15 cellular contexts compared by ENCODE assay signal in the genomic region with DNA sequence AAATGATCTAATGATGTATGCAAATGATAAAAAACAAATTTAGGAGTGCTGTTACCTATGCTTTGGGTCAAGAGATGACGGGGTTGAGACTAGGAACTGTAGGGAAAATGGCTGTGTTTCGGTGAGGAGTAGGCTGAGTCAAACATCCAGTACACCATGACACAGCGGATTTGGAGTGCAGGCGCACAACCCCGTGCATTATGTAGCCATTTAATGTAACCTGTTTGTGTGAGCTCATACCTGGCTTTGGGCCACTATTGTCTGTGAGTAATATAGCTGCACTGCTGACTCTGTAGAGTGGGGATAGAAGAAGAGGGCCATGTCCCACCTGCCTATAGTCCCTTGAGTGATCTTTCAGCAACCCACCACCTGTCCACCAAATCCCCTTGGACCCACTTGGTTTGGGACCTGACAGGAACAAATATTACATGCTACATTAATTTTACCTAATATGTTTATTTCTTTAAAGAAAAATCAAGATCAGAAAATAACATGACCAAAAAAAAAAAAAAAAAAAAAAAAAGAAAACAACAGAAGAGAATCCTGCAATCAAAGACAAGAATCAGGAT.
DNase-seq lines count a peak whose midpoint lies in the region; ATAC-seq and TF ChIP-seq lines count a peak whose summit lies in the region.
"Had no signal": no experiment of that assay in that cellular context is flagged by ENCODE, and none has a peak within 500 bp of the region (broad histone marks: within the 10 kb centered on the region; RNA-seq: fewer than 3 reads in every experiment).

No MANE protein-coding gene starts in this region.

- H3K27ac ChIP-seq in GM23338 (ENCODE audit: low read depth) (no peak overlapping the region), heart right ventricle (no peak overlapping the region), trophoblast cell (ENCODE audit: low read depth, low read length) (no peak overlapping the region)
- H3K27ac ChIP-seq: 22Rv1, Peyer's patch had no signal

- no peak for ATAC-seq in GM23338
- no peak for ATAC-seq in heart right ventricle
- no peak for ATAC-seq in left ventricle myocardium superior
- ATAC-seq: natural killer cell had no signal

- H4K91ac ChIP-seq in trophoblast cell (ENCODE audit: low read depth, low read length) = no peak overlapping the region

- H3K4me1 ChIP-seq in GM23338 (ENCODE audit: insufficient read depth) = no peaks in the 10 kb centered on the region
- H3K4me1 ChIP-seq in heart right ventricle = no peaks in the 10 kb centered on the region
- no peaks in the 10 kb centered on the region for H3K4me1 ChIP-seq in trophoblast cell (ENCODE audit: control insufficient read depth in 1 of 2, insufficient read depth in 2 of 2, low read length in 2 of 2)
- H3K4me1 ChIP-seq: Peyer's patch had no signal

- 92 to 95% methylated on average over 5 of the region's 5 CpGs for WGBS in heart right ventricle, 2 donors
- no CpG with 5 or more reads among the region's 5 CpGs for WGBS in trophoblast cell (ENCODE audit: extremely low coverage, insufficient coverage, insufficient read length)

- no peak overlapping the region for H3K23ac ChIP-seq in trophoblast cell (ENCODE audit: low read length)

- H3K36me3 ChIP-seq in GM23338 (ENCODE audit: insufficient read depth) (peaks cover 17% of the 10 kb centered on the region), heart right ventricle (no peaks in the 10 kb centered on the region), trophoblast cell (ENCODE audit: control insufficient read depth in 1 of 2, insufficient read depth in 2 of 2, low read length in 2 of 2) (no peaks in the 10 kb centered on the region)
- H3K36me3 ChIP-seq: Peyer's patch had no signal

- no peak overlapping the region for H2AFZ ChIP-seq in GM23338
- H2AFZ ChIP-seq in trophoblast cell (ENCODE audit: insufficient read depth, low read length, poor library complexity) = no peak overlapping the region

- no peak for TF ChIP-seq CTCF in GM23338 (conservative IDR thresholded peaks at IDR 0.05; ENCODE audit: low read depth in 2 of 2)
- no peak for TF ChIP-seq CTCF in fibroblast of mammary gland (conservative IDR thresholded peaks at IDR 0.05; ENCODE audit: control insufficient read depth, insufficient read depth, low read depth, low read length)
- no peak for TF ChIP-seq CTCF in heart right ventricle (IDR thresholded peaks at IDR 0.05)

- intact Hi-C loops in heart right ventricle (cut with DNase I) = no loop called here
- intact Hi-C loops in left ventricle myocardium superior (cut with micrococcal nuclease) = no loop called here

- no peaks in the 10 kb centered on the region for H3K79me1 ChIP-seq in trophoblast cell (ENCODE audit: low read length)

- H3K27me3 ChIP-seq in GM23338 (ENCODE audit: insufficient read depth) (no peaks in the 10 kb centered on the region), heart right ventricle (no peaks in the 10 kb centered on the region), trophoblast cell (ENCODE audit: insufficient read depth, low read length) (no peaks in the 10 kb centered on the region)
- H3K27me3 ChIP-seq: Peyer's patch had no signal

- no peak overlapping the region for H2BK12ac ChIP-seq in trophoblast cell (ENCODE audit: low read length)

- no peak overlapping the region for H3K14ac ChIP-seq in trophoblast cell (ENCODE audit: low read length)

- H3K79me2 ChIP-seq in GM23338 (replicated peaks; ENCODE audit: insufficient read depth) (no peaks in the 10 kb centered on the region), trophoblast cell (ENCODE audit: control insufficient read depth, insufficient read depth, low read length, poor library complexity) (no peaks in the 10 kb centered on the region)

- H4K8ac ChIP-seq in trophoblast cell (ENCODE audit: low read depth, low read length) = no peak overlapping the region

- no peak overlapping the region for H3K4me3 ChIP-seq in GM23338
- H3K4me3 ChIP-seq in fibroblast of mammary gland (ENCODE audit: control insufficient read depth, low read depth, low read length) = no peak overlapping the region
- H3K4me3 ChIP-seq in heart right ventricle = no peak overlapping the region
- no peak overlapping the region for H3K4me3 ChIP-seq in trophoblast cell (ENCODE audit: low read depth, low read length)
- H3K4me3 ChIP-seq: Peyer's patch had no signal

- no peak overlapping the region for H2BK120ac ChIP-seq in trophoblast cell (ENCODE audit: insufficient read depth, low read length, poor library complexity)

- H3K9me3 ChIP-seq in heart right ventricle (peaks cover 0 to 30% (median 0%) of the 10 kb centered on the region in 11 donors), trophoblast cell (ENCODE audit: insufficient read depth, low read depth, low read length) (peaks cover 4% of the 10 kb centered on the region)
- H3K9me3 ChIP-seq: Peyer's patch had no signal

- H2AK5ac ChIP-seq in trophoblast cell (ENCODE audit: low read length) = no peak overlapping the region

- H3K4me1 Mint-ChIP-seq in GM23338 = no peaks in the 10 kb centered on the region
- H3K4me1 Mint-ChIP-seq: activated B cell treated with CpG ODN at 0.5 μM for 24 hours; activated naive CD8-positive, alpha-beta T cell treated with anti-CD3 and anti-CD28 coated beads for 36 hours; CD4-positive, CD25-positive, alpha-beta regulatory T cell; natural killer cell had no signal

- H3K36me3 Mint-ChIP-seq in GM23338 (ENCODE audit: low read depth) = peaks cover 18% of the 10 kb centered on the region
- H3K36me3 Mint-ChIP-seq: activated naive CD8-positive, alpha-beta T cell treated with anti-CD3 and anti-CD28 coated beads for 36 hours; CD4-positive, CD25-positive, alpha-beta regulatory T cell; natural killer cell had no signal

- H4K20me1 ChIP-seq in GM23338 (replicated peaks; ENCODE audit: insufficient read depth) = no peaks in the 10 kb centered on the region

- H3K18ac ChIP-seq in trophoblast cell (ENCODE audit: low read length) = no peak overlapping the region

- H3K4me2 ChIP-seq in GM23338 = no peak overlapping the region
- no peak overlapping the region for H3K4me2 ChIP-seq in trophoblast cell (ENCODE audit: low read length)

- H3K27ac Mint-ChIP-seq in GM23338 = no peak overlapping the region
- H3K27ac Mint-ChIP-seq: activated B cell treated with CpG ODN at 0.5 μM for 24 hours; activated naive CD8-positive, alpha-beta T cell treated with anti-CD3 and anti-CD28 coated beads for 36 hours; CD4-positive, CD25-positive, alpha-beta regulatory T cell; natural killer cell had no signal

- no peaks in the 10 kb centered on the region for H3F3A ChIP-seq in GM23338 (replicated peaks; ENCODE audit: low read depth)

- H2BK5ac ChIP-seq in trophoblast cell (ENCODE audit: low read depth, low read length, poor library complexity) = no peak overlapping the region

- DNase-seq in DMS 273 (lab: John Stamatoyannopoulos, UW; ENCODE audit: unreplicated experiment) = peak; percentile 22
- no peak for DNase-seq in DMS 273 treated with DMSO at 0.1 percent for 48 hours (lab: John Stamatoyannopoulos, UW)
- peak; percentile 45 for DNase-seq in GM23338 (ENCODE audit: low spot score)
- DNase-seq in NCI-H460 (ENCODE audit: extremely low read depth, low read depth) = peak; percentile 12
- peak; percentile 3 for DNase-seq in fibroblast of mammary gland (ENCODE audit: low read depth)
- no peak for DNase-seq in heart right ventricle
- DNase-seq in trophoblast cell = no peak
- DNase-seq in left ventricle myocardium superior = no peak
- DNase-seq: activated B cell treated with CpG ODN at 0.5 μM for 24 hours; activated naive CD8-positive, alpha-beta T cell treated with anti-CD3 and anti-CD28 coated beads for 36 hours; effector CD8-positive, alpha-beta T cell; natural killer cell; Peyer's patch had no signal

- H3K9me3 Mint-ChIP-seq in GM23338 = peaks cover 38% of the 10 kb centered on the region

- no peak overlapping the region for H3K9ac ChIP-seq in trophoblast cell (ENCODE audit: low read length)

- H3K9me2 ChIP-seq in GM23338 (ENCODE audit: insufficient read depth) = 0 out of 2 replicates have a peak, but pooled peaks cover 4% of the 10 kb centered on the region

- H3K27me3 Mint-ChIP-seq in GM23338 (ENCODE audit: insufficient read depth, low read depth, poor library complexity) = no peaks in the 10 kb centered on the region
- H3K27me3 Mint-ChIP-seq: activated B cell treated with CpG ODN at 0.5 μM for 24 hours; activated naive CD8-positive, alpha-beta T cell treated with anti-CD3 and anti-CD28 coated beads for 36 hours; CD4-positive, CD25-positive, alpha-beta regulatory T cell had no signal

- no peak overlapping the region for H3K4me3 Mint-ChIP-seq in GM23338
- H3K4me3 Mint-ChIP-seq: activated B cell treated with CpG ODN at 0.5 μM for 24 hours; activated naive CD8-positive, alpha-beta T cell treated with anti-CD3 and anti-CD28 coated beads for 36 hours; CD4-positive, CD25-positive, alpha-beta regulatory T cell; natural killer cell had no signal

- H4K12ac ChIP-seq in trophoblast cell (ENCODE audit: low read depth, low read length) = no peak overlapping the region

- H3K4ac ChIP-seq in trophoblast cell (ENCODE audit: low read depth, low read length) = no peak overlapping the region

TF ChIP-seq in GM23338, 12 proteins besides CTCF, POLR2A, EP300 and RAD21 (continues in another document):
- TF ChIP-seq REST (IDR thresholded peaks at IDR 0.05; ENCODE audit: unreplicated experiment) (no peak), ZNF114 (CRISPR knock-in tag; IDR thresholded peaks at IDR 0.05) (no peak), NANOG (IDR thresholded peaks at IDR 0.05; ENCODE audit: borderline replicate concordance) (no peak), EZH2phosphoT487 (IDR thresholded peaks at IDR 0.05; ENCODE audit: unreplicated experiment) (no peak)

Comparison
In these comparisons a context has a peak if more than half of its experiments do, and no peak if none do; other contexts are left out.
1. DNase-seq: peak in DMS 273 (single experiment), GM23338 (single experiment), NCI-H460 (single experiment) and fibroblast of mammary gland (single experiment); none in DMS 273 treated with DMSO at 0.1 percent for 48 hours (single experiment), heart right ventricle (0 of 2), trophoblast cell (0 of 2) and left ventricle myocardium superior (single experiment).